20 cellular contexts compared by ENCODE assay signal in the genomic region with DNA sequence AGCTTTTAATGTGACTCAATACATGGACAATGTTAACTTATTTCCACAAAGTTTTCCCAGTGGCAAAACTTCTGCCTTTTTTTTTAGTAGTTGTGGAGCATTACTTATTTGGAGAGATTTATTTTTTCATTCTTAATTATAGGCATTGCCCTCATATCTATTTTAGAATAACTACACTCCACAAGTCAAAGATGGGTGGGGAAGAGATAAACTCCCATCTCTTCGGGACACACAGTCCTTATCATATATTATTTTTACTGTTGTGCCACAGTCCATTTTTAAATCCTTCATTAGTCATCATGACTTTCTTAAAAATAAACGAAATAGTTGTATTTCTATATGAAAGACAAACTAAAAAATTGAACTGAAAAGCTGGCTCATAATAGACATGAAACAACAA. TPM values are rescaled to one million over a fixed set of nuclear protein-coding genes. Genes with fewer than 3 reads are reported as not detected.
DNase-seq lines count a peak whose midpoint lies in the region; ATAC-seq, FAIRE-seq and TF ChIP-seq lines count a peak whose summit lies in the region.
"Had no signal": no experiment of that assay in that cellular context is flagged by ENCODE, and none has a peak within 500 bp of the region (broad histone marks: within the 10 kb centered on the region; RNA-seq: fewer than 3 reads in every experiment).

No MANE protein-coding gene starts in this region.

- intact Hi-C loops in tibial artery (cut with DNase I; ENCODE audit: low total_unique reads): no loop called here

- H3K4me3 Mint-ChIP-seq in astrocyte (ENCODE audit: unreplicated experiment) (peak overlapping the region; percentile 91), neural progenitor cell (peak overlapping the region; percentile 73)
- H3K4me3 Mint-ChIP-seq in stimulated activated memory B cell treated with anti-CD40 and anti-IgM and Interleukin-4, amounts not matched to agents 10 μg/mL and 1 μg/mL and 100 μg/mL, for 72 hours: no peak overlapping the region
- H3K4me3 Mint-ChIP-seq: activated CD8-positive, alpha-beta T cell treated with anti-CD3 and anti-CD28 coated beads, Interleukin-2, amount 10 ng/mL, durations not matched to agents 7 days and 5 days; activated T-helper 17 cell treated with anti-CD3 and anti-CD28 coated beads, Interleukin-2, amount 50 U/mL, for 72 hours; H9; natural killer cell; stimulated activated naive CD8-positive, alpha-beta T cell treated with anti-CD3 and anti-CD28 coated beads, Interleukin-15, amount 100 ng/mL, for 72 hours had no signal

- H3K9me3 Mint-ChIP-seq in astrocyte (ENCODE audit: unreplicated experiment): no peaks in the 10 kb centered on the region
- H3K9me3 Mint-ChIP-seq in neural progenitor cell: no peaks in the 10 kb centered on the region
- no peaks in the 10 kb centered on the region for H3K9me3 Mint-ChIP-seq in stimulated activated memory B cell treated with anti-CD40 and anti-IgM and Interleukin-4, amounts not matched to agents 10 μg/mL and 1 μg/mL and 100 μg/mL, for 72 hours
- H3K9me3 Mint-ChIP-seq: activated T-helper 17 cell treated with anti-CD3 and anti-CD28 coated beads, Interleukin-2, amount 50 U/mL, for 72 hours; H9; stimulated activated naive CD8-positive, alpha-beta T cell treated with anti-CD3 and anti-CD28 coated beads, Interleukin-15, amount 100 ng/mL, for 72 hours had no signal

- DNase-seq in astrocyte (ENCODE audit: low read depth) (no peak), fibroblast of the aortic adventitia (ENCODE audit: low read depth) (no peak), neural progenitor cell (ENCODE audit: low spot score) (no peak), tibial artery (no peak), NCI-H345 treated with DMSO at 0.1 percent for 48 hours (lab: John Stamatoyannopoulos, UW; ENCODE audit: unreplicated experiment) (no peak), DMS53 (lab: John Stamatoyannopoulos, UW) (no peak), 8988T (no peak)
- DNase-seq: activated CD8-positive, alpha-beta T cell treated with anti-CD3 and anti-CD28 coated beads, Interleukin-2, amount 10 ng/mL, durations not matched to agents 7 days and 5 days; anterior cingulate cortex; effector memory CD4-positive, alpha-beta T cell; H9; KG1; natural killer cell; NCI-H1417; NCI-H446 treated with DMSO at 0.1 percent for 48 hours; stimulated activated naive CD8-positive, alpha-beta T cell treated with anti-CD3 and anti-CD28 coated beads, Interleukin-15, amount 100 ng/mL, for 72 hours had no signal

- no peaks in the 10 kb centered on the region for H3K4me1 ChIP-seq in astrocyte (ENCODE audit: insufficient read depth, low read length)
- no peaks in the 10 kb centered on the region for H3K4me1 ChIP-seq in neural progenitor cell
- H3K4me1 ChIP-seq in tibial artery: peaks cover 0 to 5% (median 0%) of the 10 kb centered on the region in 4 donors
- H3K4me1 ChIP-seq: BLaER1 had no signal

- no peaks in the 10 kb centered on the region for H3K27me3 ChIP-seq in astrocyte (ENCODE audit: insufficient read depth, low read length)
- H3K27me3 ChIP-seq in neural progenitor cell: no peaks in the 10 kb centered on the region
- H3K27me3 ChIP-seq in tibial artery: no peaks in the 10 kb centered on the region

- H2AFZ ChIP-seq in astrocyte (ENCODE audit: low read depth, low read length) (no peak overlapping the region), neural progenitor cell (replicated peaks) (no peak overlapping the region)

- peaks cover 8% of the 10 kb centered on the region for H3K4me1 Mint-ChIP-seq in astrocyte (ENCODE audit: low read depth, unreplicated experiment)
- H3K4me1 Mint-ChIP-seq in neural progenitor cell: peaks cover 8% of the 10 kb centered on the region
- H3K4me1 Mint-ChIP-seq in stimulated activated memory B cell treated with anti-CD40 and anti-IgM and Interleukin-4, amounts not matched to agents 10 μg/mL and 1 μg/mL and 100 μg/mL, for 72 hours: no peaks in the 10 kb centered on the region
- H3K4me1 Mint-ChIP-seq: activated T-helper 17 cell treated with anti-CD3 and anti-CD28 coated beads, Interleukin-2, amount 50 U/mL, for 72 hours; natural killer cell; stimulated activated naive CD8-positive, alpha-beta T cell treated with anti-CD3 and anti-CD28 coated beads, Interleukin-15, amount 100 ng/mL, for 72 hours had no signal

- H3K79me2 ChIP-seq in astrocyte (ENCODE audit: insufficient read depth, low read length): no peaks in the 10 kb centered on the region
- H3K79me2 ChIP-seq in neural progenitor cell (ENCODE audit: low read depth): no peaks in the 10 kb centered on the region

- no peaks in the 10 kb centered on the region for H3F3A ChIP-seq in neural progenitor cell (ENCODE audit: low read depth)

- no peak for TF ChIP-seq CTCF in astrocyte (IDR thresholded peaks at IDR 0.05; ENCODE audit: insufficient read depth, low read depth, low read length)
- TF ChIP-seq CTCF in fibroblast of the aortic adventitia (IDR thresholded peaks at IDR 0.05; ENCODE audit: insufficient read depth, low read length): no peak
- no peak for TF ChIP-seq CTCF in neural progenitor cell (IDR thresholded peaks at IDR 0.05)
- no peak for TF ChIP-seq CTCF in tibial artery (IDR thresholded peaks at IDR 0.05)

- peak overlapping the region; percentile 73 for H3K9ac ChIP-seq in astrocyte (ENCODE audit: low read length)
- H3K9ac ChIP-seq in neural progenitor cell: no peak overlapping the region
- H3K9ac ChIP-seq: BLaER1 had no signal

- H3K9me3 ChIP-seq in astrocyte (ENCODE audit: insufficient read depth, low read depth, low read length) (no peaks in the 10 kb centered on the region), neural progenitor cell (ENCODE audit: low read depth) (no peaks in the 10 kb centered on the region), tibial artery (no peaks in the 10 kb centered on the region)

- H4K20me1 ChIP-seq in astrocyte (ENCODE audit: insufficient read depth, low read length): no peaks in the 10 kb centered on the region
- H4K20me1 ChIP-seq in neural progenitor cell (ENCODE audit: low read depth): no peaks in the 10 kb centered on the region
- H4K20me1 ChIP-seq: BLaER1 had no signal

- H3K27ac Mint-ChIP-seq in astrocyte (ENCODE audit: unreplicated experiment) (no peak overlapping the region), neural progenitor cell (no peak overlapping the region)
- no peak overlapping the region for H3K27ac Mint-ChIP-seq in stimulated activated memory B cell treated with anti-CD40 and anti-IgM and Interleukin-4, amounts not matched to agents 10 μg/mL and 1 μg/mL and 100 μg/mL, for 72 hours
- H3K27ac Mint-ChIP-seq: activated CD8-positive, alpha-beta T cell treated with anti-CD3 and anti-CD28 coated beads, Interleukin-2, amount 10 ng/mL, durations not matched to agents 7 days and 5 days; activated T-helper 17 cell treated with anti-CD3 and anti-CD28 coated beads, Interleukin-2, amount 50 U/mL, for 72 hours; H9; natural killer cell; stimulated activated naive CD8-positive, alpha-beta T cell treated with anti-CD3 and anti-CD28 coated beads, Interleukin-15, amount 100 ng/mL, for 72 hours had no signal

- H3K4me2 ChIP-seq in astrocyte (ENCODE audit: low read length): peak overlapping the region; percentile 38
- no peak overlapping the region for H3K4me2 ChIP-seq in neural progenitor cell
- H3K4me2 ChIP-seq: BLaER1 had no signal

- no peak overlapping the region for H3K27ac ChIP-seq in astrocyte (ENCODE audit: low read depth, low read length)
- no peak overlapping the region for H3K27ac ChIP-seq in neural progenitor cell
- H3K27ac ChIP-seq in tibial artery: peak overlapping the region; percentile 58 to 71
- H3K27ac ChIP-seq: BLaER1, skin epidermis had no signal

- no peak for ATAC-seq in stimulated activated memory B cell treated with anti-CD40 and anti-IgM and Interleukin-4, amounts not matched to agents 10 μg/mL and 1 μg/mL and 100 μg/mL, for 72 hours
- ATAC-seq: activated CD8-positive, alpha-beta T cell treated with anti-CD3 and anti-CD28 coated beads, Interleukin-2, amount 10 ng/mL, durations not matched to agents 7 days and 5 days; activated T-helper 17 cell treated with anti-CD3 and anti-CD28 coated beads, Interleukin-2, amount 50 U/mL, for 72 hours; natural killer cell; stimulated activated naive CD8-positive, alpha-beta T cell treated with anti-CD3 and anti-CD28 coated beads, Interleukin-15, amount 100 ng/mL, for 72 hours had no signal

- H3K4me3 ChIP-seq in astrocyte (ENCODE audit: insufficient read depth, low read depth, low read length) (peak overlapping the region; percentile 57), fibroblast of the aortic adventitia (ENCODE audit: low read depth, low read length) (peak overlapping the region; percentile 50), neural progenitor cell (no peak overlapping the region), tibial artery (peak overlapping the region; percentile 53)
- H3K4me3 ChIP-seq: BLaER1, skin epidermis had no signal

- no peaks in the 10 kb centered on the region for H3K36me3 Mint-ChIP-seq in astrocyte (ENCODE audit: low read depth, unreplicated experiment)
- no peaks in the 10 kb centered on the region for H3K36me3 Mint-ChIP-seq in neural progenitor cell
- H3K36me3 Mint-ChIP-seq in stimulated activated memory B cell treated with anti-CD40 and anti-IgM and Interleukin-4, amounts not matched to agents 10 μg/mL and 1 μg/mL and 100 μg/mL, for 72 hours: no peaks in the 10 kb centered on the region
- H3K36me3 Mint-ChIP-seq: natural killer cell had no signal

- no peaks in the 10 kb centered on the region for H3K36me3 ChIP-seq in astrocyte (ENCODE audit: insufficient read depth, low read length)
- H3K36me3 ChIP-seq in neural progenitor cell: no peaks in the 10 kb centered on the region
- H3K36me3 ChIP-seq in tibial artery: no peaks in the 10 kb centered on the region
- H3K36me3 ChIP-seq: BLaER1 had no signal

- FAIRE-seq in astrocyte (lab: Jason Lieb, UNC): peak; percentile 73

- H3K27me3 Mint-ChIP-seq in astrocyte (ENCODE audit: low read depth, unreplicated experiment): no peaks in the 10 kb centered on the region
- no peaks in the 10 kb centered on the region for H3K27me3 Mint-ChIP-seq in neural progenitor cell (ENCODE audit: insufficient read depth, low read depth)
- no peaks in the 10 kb centered on the region for H3K27me3 Mint-ChIP-seq in stimulated activated memory B cell treated with anti-CD40 and anti-IgM and Interleukin-4, amounts not matched to agents 10 μg/mL and 1 μg/mL and 100 μg/mL, for 72 hours
- H3K27me3 Mint-ChIP-seq: activated T-helper 17 cell treated with anti-CD3 and anti-CD28 coated beads, Interleukin-2, amount 50 U/mL, for 72 hours; stimulated activated naive CD8-positive, alpha-beta T cell treated with anti-CD3 and anti-CD28 coated beads, Interleukin-15, amount 100 ng/mL, for 72 hours had no signal

RNA-seq across cellular contexts. Expression of gene DMD, which starts 1.2 kb away (rescaled TPM):
- total RNA-seq in astrocyte: 22.2 and 25.0 TPM in 2 replicates
- 10.3 and 30.3 TPM in 2 replicates for total RNA-seq in fibroblast of the aortic adventitia (ENCODE audit: low replicate concordance)
- 27.1 and 30.6 TPM in 2 replicates for total RNA-seq in neural progenitor cell (ENCODE audit: low replicate concordance)
- total RNA-seq: activated CD8-positive, alpha-beta T cell treated with anti-CD3 and anti-CD28 coated beads, Interleukin-2, amount 10 ng/mL, durations not matched to agents 7 days and 5 days; natural killer cell had no signal

Comparison
In these comparisons a context has a peak if more than half of its experiments do, and no peak if none do; other contexts are left out.
1. H3K27ac ChIP-seq: peak in tibial artery (2 of 2); none in astrocyte (single experiment) and neural progenitor cell (single experiment).